In the genomic region with DNA sequence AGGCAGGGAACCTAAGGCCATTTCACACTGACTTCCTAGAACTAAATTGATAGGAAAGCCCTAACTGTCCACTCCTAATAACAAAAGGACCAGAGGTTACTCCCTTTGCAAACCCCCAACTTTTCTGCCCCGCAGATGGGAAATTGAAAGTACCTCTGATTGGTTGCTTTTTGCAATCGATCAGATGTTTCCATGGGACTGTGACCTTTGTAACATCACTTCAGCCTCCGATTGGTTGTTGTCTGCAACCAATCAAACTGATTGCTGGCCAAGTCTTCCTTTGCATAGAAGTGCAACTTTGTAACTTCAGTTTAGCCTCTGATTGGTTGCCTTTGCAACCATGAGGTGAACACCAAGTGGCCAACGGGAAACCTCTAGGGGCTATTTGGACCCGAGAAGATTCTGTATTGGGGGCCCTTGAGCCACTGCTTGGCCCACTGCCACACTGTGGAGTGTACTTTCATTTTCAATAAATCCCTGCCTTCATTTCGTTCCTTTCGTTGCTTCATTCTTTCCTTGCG, we compare ENCODE assay signal across 1 cellular context.
TF ChIP-seq lines count a peak whose summit lies in the region.

No MANE protein-coding gene starts in this region.

TF ChIP-seq in H1, 55 proteins besides CTCF, POLR2A, EP300 and RAD21:
- TF ChIP-seq SP1 (IDR thresholded peaks at IDR 0.05; ENCODE audit: low read depth, low read length) (peak; percentile 48; the same call in 1 of the 2 replicates), NANOG (IDR thresholded peaks at IDR 0.05; ENCODE audit: insufficient read depth, low read depth, low read length, poor library complexity, severe bottlenecking) (no peak)
